In the genomic region with DNA sequence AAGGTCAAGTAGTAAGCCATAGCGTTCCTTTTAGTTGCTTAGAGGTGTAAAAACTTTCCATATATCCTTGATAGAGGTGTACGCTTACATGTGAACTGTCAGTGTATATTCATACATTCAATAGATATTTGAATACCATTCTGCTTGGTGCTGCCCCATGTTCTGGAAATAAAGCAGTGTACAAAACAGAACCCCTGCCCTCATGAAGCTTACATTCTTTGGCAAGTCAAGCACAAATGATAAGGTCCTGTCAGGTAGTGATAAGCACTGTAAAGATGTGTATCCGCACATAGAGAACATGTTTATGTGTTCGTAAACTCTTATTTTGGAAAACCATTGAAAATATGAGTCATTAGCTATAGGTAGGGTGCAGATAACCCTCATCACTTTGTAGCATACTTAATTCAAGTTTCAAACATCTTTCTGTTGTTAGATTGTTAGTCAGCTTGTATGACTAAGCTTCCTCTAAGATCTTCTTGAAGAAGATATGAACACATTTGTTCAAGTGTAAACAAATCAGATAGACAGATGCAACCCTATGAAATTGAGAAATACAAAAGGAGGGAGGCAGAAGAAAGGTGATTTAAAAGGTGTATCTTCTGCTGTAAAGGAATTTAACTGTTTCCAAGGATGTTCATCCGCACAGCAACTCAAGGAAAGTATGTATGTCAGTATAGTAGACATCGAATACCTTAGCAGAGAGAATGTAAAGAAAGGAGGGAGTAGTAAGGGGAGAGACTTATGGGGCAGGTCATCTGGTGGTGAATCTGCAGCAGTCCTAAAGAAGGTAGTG, we compare ENCODE assay signal across 8 cellular contexts. TPM values are rescaled to one million over a fixed set of nuclear protein-coding genes. Genes with fewer than 3 reads are reported as not detected.
A peak's percentile ranks its signal among the peaks of the same experiment; 100 is the strongest.
DNase-seq lines count a peak whose midpoint lies in the region; ATAC-seq and TF ChIP-seq lines count a peak whose summit lies in the region.

No MANE protein-coding gene starts in this region.

- WGBS in hepatocyte (ENCODE audit: low lambda C conversion rate, missing lambda C conversion rate) = 80% methylated on average over 6 of the region's 6 CpGs
- 83 to 84% methylated on average over 4 to 6 of the region's 6 CpGs for WGBS in gastroesophageal sphincter (ENCODE audit: low coverage in 1 of 2), 2 donors

- H3K4me1 ChIP-seq in hepatocyte (ENCODE audit: insufficient read depth) (peaks cover 24% of the 10 kb centered on the region), stomach smooth muscle (ENCODE audit: control insufficient read depth, insufficient read depth, low read length) (peaks cover 21% of the 10 kb centered on the region), gastroesophageal sphincter (peaks cover 0 to 57% (median 24%) of the 10 kb centered on the region in 3 donors)

- no peaks in the 10 kb centered on the region for H3K9me3 ChIP-seq in WERI-Rb-1 (ENCODE audit: severe bottlenecking)
- H3K9me3 ChIP-seq in hepatocyte (ENCODE audit: low read depth) = no peaks in the 10 kb centered on the region
- H3K9me3 ChIP-seq in stomach smooth muscle (ENCODE audit: control insufficient read depth in 2 of 2, low read length in 2 of 2) = no peaks in the 10 kb centered on the region
- no peaks in the 10 kb centered on the region for H3K9me3 ChIP-seq in gastroesophageal sphincter

- H3K4me2 ChIP-seq in hepatocyte = peak overlapping the region; percentile 96

- no peaks in the 10 kb centered on the region for H3K9me3 Mint-ChIP-seq in activated CD4-positive, alpha-beta T cell treated with anti-CD3 and anti-CD28 coated beads, Interleukin-2, amount 10 ng/mL, durations not matched to agents 7 days and 5 days

- peaks cover 49% of the 10 kb centered on the region for H3K4me1 Mint-ChIP-seq in activated CD4-positive, alpha-beta T cell treated with anti-CD3 and anti-CD28 coated beads, Interleukin-2, amount 10 ng/mL, durations not matched to agents 7 days and 5 days

- H3K27ac ChIP-seq in WERI-Rb-1 (peak overlapping the region; percentile 94), hepatocyte (peak overlapping the region; percentile 99), stomach smooth muscle (ENCODE audit: low read length) (no peak overlapping the region), gastroesophageal sphincter (no peak overlapping the region)

- no peak for TF ChIP-seq POLR2A in gastroesophageal sphincter (IDR thresholded peaks at IDR 0.05)

- H3K4me3 Mint-ChIP-seq in activated CD4-positive, alpha-beta T cell treated with anti-CD3 and anti-CD28 coated beads, Interleukin-2, amount 10 ng/mL, durations not matched to agents 7 days and 5 days = peak overlapping the region; percentile 88

- CTCF ChIA-PET in activated CD4-positive, alpha-beta T cell treated with anti-CD3 and anti-CD28 coated beads, Interleukin-2, amount 10 ng/mL, durations not matched to agents 7 days and 5 days (lab: Charles Lee) = interaction anchor here (0.5 kb wide), 1 partner anchor 126 kb away, joined by 3 read pairs; no protein-coding TSS in a partner anchor

- TF ChIP-seq CTCF in WERI-Rb-1 (IDR thresholded peaks at IDR 0.05; ENCODE audit: low read depth, low read length) (no peak), hepatocyte (IDR thresholded peaks at IDR 0.05; ENCODE audit: poor library complexity) (no peak), gastroesophageal sphincter (IDR thresholded peaks at IDR 0.05) (no peak)

- no peak for ATAC-seq in HG03045 (IDR thresholded peaks at IDR 0.05; ENCODE audit: unreplicated experiment)
- ATAC-seq in gastroesophageal sphincter = no peak

- H3K36me3 ChIP-seq in WERI-Rb-1 = peaks cover 36% of the 10 kb centered on the region
- H3K36me3 ChIP-seq in hepatocyte (replicated peaks; ENCODE audit: insufficient read depth, low read depth) = no peaks in the 10 kb centered on the region
- no peaks in the 10 kb centered on the region for H3K36me3 ChIP-seq in stomach smooth muscle (ENCODE audit: control insufficient read depth in 2 of 2, insufficient read depth in 2 of 2, low read length in 2 of 2)
- H3K36me3 ChIP-seq in gastroesophageal sphincter = no peaks in the 10 kb centered on the region

- H3K27ac Mint-ChIP-seq in activated CD4-positive, alpha-beta T cell treated with anti-CD3 and anti-CD28 coated beads, Interleukin-2, amount 10 ng/mL, durations not matched to agents 7 days and 5 days = peak overlapping the region; percentile 92

- H3K4me3 ChIP-seq in WERI-Rb-1 (ENCODE audit: low read depth, low read length) = peak overlapping the region; percentile 97
- peak overlapping the region; percentile 99 for H3K4me3 ChIP-seq in hepatocyte
- H3K4me3 ChIP-seq in stomach smooth muscle (ENCODE audit: low read length in 2 of 2) = peak overlapping the region; percentile 93 to 98
- peak overlapping the region in 1 of 2 donors; percentile 97 for H3K4me3 ChIP-seq in gastroesophageal sphincter

- peak overlapping the region; percentile 98 to 99 for H3K9ac ChIP-seq in stomach smooth muscle (ENCODE audit: low read length in 2 of 2)

- H3K9me2 ChIP-seq in hepatocyte (replicated peaks; ENCODE audit: insufficient read depth) = no peaks in the 10 kb centered on the region

- H3K27me3 ChIP-seq in WERI-Rb-1 (ENCODE audit: insufficient read depth, low read depth, severe bottlenecking) (no peaks in the 10 kb centered on the region), hepatocyte (no peaks in the 10 kb centered on the region), stomach smooth muscle (ENCODE audit: control insufficient read depth in 1 of 2, insufficient read depth in 2 of 2, low read length in 2 of 2) (no peaks in the 10 kb centered on the region), gastroesophageal sphincter (no peaks in the 10 kb centered on the region)

- H4K20me1 ChIP-seq in hepatocyte (ENCODE audit: insufficient read depth, poor library complexity, severe bottlenecking) = peaks cover 30% of the 10 kb centered on the region

- TF ChIP-seq EP300 in gastroesophageal sphincter (IDR thresholded peaks at IDR 0.05) = no peak

- no peak overlapping the region for H2AFZ ChIP-seq in hepatocyte

- H3K79me2 ChIP-seq in hepatocyte = peaks cover 88% of the 10 kb centered on the region

- H3K36me3 Mint-ChIP-seq in activated CD4-positive, alpha-beta T cell treated with anti-CD3 and anti-CD28 coated beads, Interleukin-2, amount 10 ng/mL, durations not matched to agents 7 days and 5 days (ENCODE audit: low read depth) = peaks cover 19% of the 10 kb centered on the region

- no peaks in the 10 kb centered on the region for H3K27me3 Mint-ChIP-seq in activated CD4-positive, alpha-beta T cell treated with anti-CD3 and anti-CD28 coated beads, Interleukin-2, amount 10 ng/mL, durations not matched to agents 7 days and 5 days

- DNase-seq in activated CD4-positive, alpha-beta T cell treated with anti-CD3 and anti-CD28 coated beads, Interleukin-2, amount 10 ng/mL, durations not matched to agents 7 days and 5 days = no peak
- DNase-seq in activated CD4-positive, alpha-beta T cell treated with anti-CD3 and anti-CD28 coated beads for 48 hours = no peak
- DNase-seq in WERI-Rb-1 (no peak), hepatocyte (ENCODE audit: low spot score) (no peak), DMS 273 treated with DMSO at 0.1 percent for 48 hours (lab: John Stamatoyannopoulos, UW) (no peak)

- POLR2A ChIA-PET in activated CD4-positive, alpha-beta T cell treated with anti-CD3 and anti-CD28 coated beads, Interleukin-2, amount 10 ng/mL, durations not matched to agents 7 days and 5 days (lab: Charles Lee) = no interaction called here

RNA-seq across cellular contexts. Expression of a gene that starts 1.6 kb away (rescaled TPM):
- total RNA-seq in activated CD4-positive, alpha-beta T cell treated with anti-CD3 and anti-CD28 coated beads, Interleukin-2, amount 10 ng/mL, durations not matched to agents 7 days and 5 days = 10 to 100 TPM; 12.7 to 13.5 TPM
- 16.6 and 19.2 TPM in 2 replicates for total RNA-seq in hepatocyte
- polyA plus RNA-seq in hepatocyte = 5.7 and 6.1 TPM in 2 replicates
- 10 to 100 TPM; 11.4 to 15.4 (median 12.7) TPM for total RNA-seq in gastroesophageal sphincter

RNA-seq across cellular contexts. Expression of a gene that starts 2.0 kb away (rescaled TPM):
- total RNA-seq in activated CD4-positive, alpha-beta T cell treated with anti-CD3 and anti-CD28 coated beads, Interleukin-2, amount 10 ng/mL, durations not matched to agents 7 days and 5 days = 10 to 100 TPM; 12.4 to 13.2 TPM
- total RNA-seq in hepatocyte (10.5 and 13.1 TPM in 2 replicates), gastroesophageal sphincter (10 to 100 TPM in 1 of 4 donors, 1 to 10 TPM in 3; 8.3 to 10.3 (median 9.3) TPM)
- 7.3 and 10.5 TPM in 2 replicates for polyA plus RNA-seq in hepatocyte

Comparison
In these comparisons a context has a peak if more than half of its experiments do, and no peak if none do; other contexts are left out.
1. H3K27ac ChIP-seq: peak in WERI-Rb-1 (single experiment) and hepatocyte (single experiment); none in stomach smooth muscle (single experiment) and gastroesophageal sphincter (0 of 4).